Comparison of ENCODE assay signal across 18 cellular contexts in the genomic region with DNA sequence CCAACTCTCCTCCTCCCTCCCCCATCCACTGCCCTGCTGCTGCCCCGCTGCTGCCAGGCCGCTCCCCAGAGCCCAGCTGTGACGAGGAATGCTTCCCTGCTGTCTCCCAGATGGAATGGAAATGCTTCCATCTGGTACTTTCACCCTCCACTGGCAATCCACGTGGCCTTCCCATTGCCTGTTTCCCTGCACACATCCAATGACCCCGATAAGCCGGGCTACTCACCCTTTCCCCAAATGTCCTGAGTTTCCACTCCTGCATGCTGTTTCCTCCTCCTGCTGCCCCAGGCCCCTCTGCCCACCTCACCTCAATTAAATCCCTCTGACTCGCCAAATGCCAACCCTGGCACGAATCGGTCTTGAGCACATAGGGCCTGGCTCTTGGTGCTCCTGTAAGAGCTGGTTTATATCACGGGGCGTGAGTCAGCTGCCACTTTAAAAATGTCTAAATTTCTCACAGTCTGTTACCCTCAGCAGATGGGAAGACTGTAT. TPM values are rescaled to one million over a fixed set of nuclear protein-coding genes. Genes with fewer than 3 reads are reported as not detected.
DNase-seq lines count a peak whose midpoint lies in the region; TF ChIP-seq lines count a peak whose summit lies in the region.
"Had no signal": no experiment of that assay in that cellular context is flagged by ENCODE, and none has a peak within 500 bp of the region (broad histone marks: within the 10 kb centered on the region; RNA-seq: fewer than 3 reads in every experiment).

No MANE protein-coding gene starts in this region.

- H3K27ac Mint-ChIP-seq in neural crest cell (ENCODE audit: unreplicated experiment) = peak overlapping the region; percentile 81
- no peak overlapping the region for H3K27ac Mint-ChIP-seq in endothelial cell (ENCODE audit: unreplicated experiment)

- peak; percentile 19 for DNase-seq in BJ (ENCODE audit: low read depth)
- peak; percentile 59 to 91 for DNase-seq in NCI-H446 (lab: John Stamatoyannopoulos, UW)
- DNase-seq in epidermal melanocyte (ENCODE audit: insufficient read length, low spot score) = peak; percentile 26
- no peak for DNase-seq in neural crest cell (ENCODE audit: low read depth, low spot score)
- DNase-seq in endothelial cell (ENCODE audit: low spot score) = no peak
- DNase-seq in NCI-H1417 (lab: John Stamatoyannopoulos, UW) = no peak
- no peak for DNase-seq in NCI-H774 (lab: John Stamatoyannopoulos, UW)
- DNase-seq in amniotic stem cell (lab: John Stamatoyannopoulos, UW) = no peak
- DNase-seq: KBM-7, left lung, NCI-H2107, RPMI8226, transverse colon had no signal

- H3K4me3 ChIP-seq in BJ (ENCODE audit: low read depth, low read length) = no peak overlapping the region
- H3K4me3 ChIP-seq: BLaER1, breast epithelium, left lung, prostate gland, transverse colon had no signal

- peak overlapping the region; percentile 73 for H3K4me3 Mint-ChIP-seq in neural crest cell
- no peak overlapping the region for H3K4me3 Mint-ChIP-seq in endothelial cell (ENCODE audit: unreplicated experiment)

- H3K4me1 Mint-ChIP-seq in neural crest cell (peaks cover 77% of the 10 kb centered on the region), endothelial cell (ENCODE audit: unreplicated experiment) (peaks cover 18% of the 10 kb centered on the region)

- H3K27me3 Mint-ChIP-seq in neural crest cell (ENCODE audit: low read depth) (peaks cover 4% of the 10 kb centered on the region), endothelial cell (ENCODE audit: unreplicated experiment) (peaks cover 5% of the 10 kb centered on the region)

- H3K36me3 ChIP-seq in BJ (ENCODE audit: control insufficient read depth, insufficient read depth, low read length) = peaks cover 22% of the 10 kb centered on the region

- TF ChIP-seq CTCF in BJ (IDR thresholded peaks at IDR 0.05; ENCODE audit: insufficient read depth, low read depth, low read length) = no peak
- TF ChIP-seq CTCF in neural crest cell (conservative IDR thresholded peaks at IDR 0.05) = no peak
- no peak for TF ChIP-seq CTCF in endothelial cell (IDR thresholded peaks at IDR 0.05; ENCODE audit: unreplicated experiment)

- CTCF ChIA-PET in BJ (lab: Yijun Ruan, JAX) = interaction anchor here (1.1 kb wide), 1 partner anchor 11 kb away, joined by 4 read pairs; no protein-coding TSS in a partner anchor

- peaks cover 4% of the 10 kb centered on the region for H3K9me3 Mint-ChIP-seq in neural crest cell
- H3K9me3 Mint-ChIP-seq in endothelial cell (ENCODE audit: unreplicated experiment) = no peaks in the 10 kb centered on the region

- POLR2A ChIA-PET in BJ (lab: Charles Lee) = interaction anchor here (0.6 kb wide), 1 partner anchor 427 kb away, joined by 4 read pairs; no protein-coding TSS in a partner anchor

- peaks cover 24% of the 10 kb centered on the region for H3K36me3 Mint-ChIP-seq in neural crest cell (ENCODE audit: low read depth)
- H3K36me3 Mint-ChIP-seq in endothelial cell (ENCODE audit: low read depth, unreplicated experiment) = peaks cover 44% of the 10 kb centered on the region

- no peaks in the 10 kb centered on the region for H3K27me3 ChIP-seq in BJ (ENCODE audit: control insufficient read depth, insufficient read depth, low read length)
- H3K27me3 ChIP-seq: BLaER1, breast epithelium, left lung, transverse colon had no signal

RNA-seq across cellular contexts. Expression of gene MRAP, which starts 36.4 kb away (rescaled TPM):
- not detected in 2 replicates for polyA plus RNA-seq in BJ (2011; rRNA removed)
- not detected in 2 replicates for polyA minus RNA-seq in BJ (2011; rRNA and poly(A)+ RNA removed)
- total RNA-seq in neural crest cell (not detected in 2 replicates), endothelial cell (ENCODE audit: unreplicated experiment) (not detected)
- total RNA-seq: H4, transverse colon had no signal
- polyA plus RNA-seq: fibroblast of lung had no signal

RNA-seq across cellular contexts. Expression of gene MIS18A, which starts 56.2 kb away (rescaled TPM):
- polyA plus RNA-seq in BJ (2011; rRNA removed) = 6.0 and 7.2 TPM in 2 replicates
- polyA minus RNA-seq in BJ (2011; rRNA and poly(A)+ RNA removed) = 0.82 and 1.2 TPM in 2 replicates
- total RNA-seq in neural crest cell (49.7 and 50.9 TPM in 2 replicates), endothelial cell (ENCODE audit: unreplicated experiment) (17.2 TPM)

RNA-seq across cellular contexts. Expression of gene URB1, which starts 57.8 kb away (rescaled TPM):
- polyA plus RNA-seq in BJ (2011; rRNA removed) = 6.5 and 8.8 TPM in 2 replicates
- 14.6 and 15.4 TPM in 2 replicates for polyA minus RNA-seq in BJ (2011; rRNA and poly(A)+ RNA removed)
- 22.2 and 23.1 TPM in 2 replicates for total RNA-seq in neural crest cell
- 10.6 TPM for total RNA-seq in endothelial cell (ENCODE audit: unreplicated experiment)

Comparison
In these comparisons a context has a peak if more than half of its experiments do, and no peak if none do; other contexts are left out.
1. DNase-seq: peak in BJ (single experiment), NCI-H446 (2 of 2) and epidermal melanocyte (single experiment); none in neural crest cell (single experiment), endothelial cell (single experiment), NCI-H1417 (0 of 3), NCI-H774 (single experiment) and amniotic stem cell (single experiment).